10 cellular contexts compared by ENCODE assay signal in genomic region chrX:54173791-54174190, GRCh38.
"Had no signal": no experiment of that assay in that cellular context is flagged by ENCODE, and none has a peak within 500 bp of the region (broad histone marks: within the 10 kb centered on the region; RNA-seq: fewer than 3 reads in every experiment).

No MANE protein-coding gene starts in this region.

- H2AFZ ChIP-seq: GM23248, GM23338 had no signal

- H3K9me3 ChIP-seq: HAP-1 had no signal

- H3K27ac Mint-ChIP-seq: GM23338, H9, HFFc6 had no signal

- H3K4me3 ChIP-seq: GM23248, GM23338, HAP-1 had no signal

- ATAC-seq: GM23338, HCT116 had no signal

- H3K4me2 ChIP-seq: GM23338 had no signal

- H3K27ac ChIP-seq: GM23248 had no signal

- H3K9ac ChIP-seq: GM23248 had no signal

- DNase-seq: GM23248, GOT3, H7, H9, HCEC 1CT, HFFc6 had no signal

- H3K4me3 Mint-ChIP-seq: GM23338, H9, HFFc6 had no signal

- FAIRE-seq: H54 had no signal

- H3K9me3 Mint-ChIP-seq: GM23338, HFFc6 had no signal

- H3K4me1 Mint-ChIP-seq: GM23338, H9 had no signal
